In the genomic region with DNA sequence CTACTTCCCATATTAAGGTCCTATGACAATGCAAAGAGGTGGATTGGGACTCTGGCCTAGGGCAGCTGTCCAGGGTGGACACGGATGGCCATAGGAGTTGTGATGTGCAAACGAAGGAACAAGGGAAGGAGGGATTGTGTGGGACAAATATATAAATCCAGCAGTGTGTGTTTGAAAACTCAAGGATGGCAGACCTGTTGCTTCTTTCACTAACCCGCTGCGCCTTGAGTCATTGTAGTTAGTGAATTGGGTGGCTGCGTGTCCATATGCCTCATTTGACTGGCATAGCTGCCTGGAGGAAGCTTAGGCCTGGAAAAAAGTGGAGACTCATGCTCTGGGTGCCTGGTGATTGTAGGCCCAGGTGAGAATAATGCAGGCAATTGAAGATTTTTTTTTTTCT, we compare ENCODE assay signal across 22 cellular contexts.
DNase-seq lines count a peak whose midpoint lies in the region; ATAC-seq, FAIRE-seq and TF ChIP-seq lines count a peak whose summit lies in the region.
"Had no signal": no experiment of that assay in that cellular context is flagged by ENCODE, and none has a peak within 500 bp of the region (broad histone marks: within the 10 kb centered on the region; RNA-seq: fewer than 3 reads in every experiment).

No MANE protein-coding gene starts in this region.

- H3K4me3 ChIP-seq in SK-N-SH (ENCODE audit: low read depth in 2 of 2, low read length in 1 of 2) (no peak overlapping the region), A549 (no peak overlapping the region), vagina (no peak overlapping the region)
- H3K4me3 ChIP-seq: BLaER1, GM23338 had no signal

- H3K9me3 ChIP-seq in SK-N-SH: no peaks in the 10 kb centered on the region
- no peaks in the 10 kb centered on the region for H3K9me3 ChIP-seq in A549
- no peaks in the 10 kb centered on the region for H3K9me3 ChIP-seq in vagina
- H3K9me3 ChIP-seq: BLaER1 had no signal

- intact Hi-C loops in vagina (cut with DNase I): loop anchor here (5.0 to 10.0 kb wide), 2 partner anchors 287 to 355 kb away; no protein-coding TSS in a partner anchor

- WGBS in SK-N-SH (ENCODE audit: low lambda C conversion rate): 63% methylated on average over 5 of the region's 5 CpGs
- WGBS in A549 (ENCODE audit: missing lambda C conversion rate): 73% methylated on average over 4 of the region's 5 CpGs

- FAIRE-seq in A549 (lab: Jason Lieb, UNC): no peak
- FAIRE-seq: GM12892, GM18507, H54, HTR-8/SVneo had no signal

- H3K36me3 ChIP-seq in SK-N-SH (replicated peaks in 1 of 2; ENCODE audit: control insufficient read depth in 1 of 2, insufficient read depth in 2 of 2, low read length in 1 of 2): no peaks in the 10 kb centered on the region
- H3K36me3 ChIP-seq in vagina: no peaks in the 10 kb centered on the region
- H3K36me3 ChIP-seq: BLaER1 had no signal

- DNase-seq in SK-N-SH (no peak), A549 (ENCODE audit: low read depth in 1 of 2, low spot score in 1 of 2) (no peak), ecto neural progenitor cell (ENCODE audit: low spot score) (peak; percentile 19), vagina (ENCODE audit: extremely low spot score in 2 of 2) (no peak), NK-92 (lab: John Stamatoyannopoulos, UW; ENCODE audit: unreplicated experiment) (no peak)
- DNase-seq in activated CD8-positive, alpha-beta memory T cell treated with anti-CD3 and anti-CD28 coated beads, Interleukin-2, amount 50 U/mL, for 4 hours: no peak
- DNase-seq: CD4-positive, alpha-beta memory T cell; DMS153; DMS79; GDM1; HCEC 1CT; HFFc6; IMR-90 had no signal

- TF ChIP-seq EP300 in SK-N-SH (IDR thresholded peaks at IDR 0.05; ENCODE audit: borderline replicate concordance in 1 of 2, low read depth in 1 of 2, low read length in 1 of 2) (no peak), A549 (IDR thresholded peaks at IDR 0.05) (no peak)

- no peaks in the 10 kb centered on the region for H4K20me1 ChIP-seq in SK-N-SH (ENCODE audit: insufficient read depth)
- H4K20me1 ChIP-seq: BLaER1 had no signal

- POLR2A ChIA-PET in SK-N-SH (lab: Yijun Ruan, JAX): no interaction called here
- POLR2A ChIA-PET in A549 (lab: Yijun Ruan, JAX): no interaction called here

- no peak overlapping the region for H3K4me2 ChIP-seq in SK-N-SH
- no peak overlapping the region for H3K4me2 ChIP-seq in A549
- H3K4me2 ChIP-seq: BLaER1, GM23338 had no signal

- no peak for TF ChIP-seq RAD21 in SK-N-SH (IDR thresholded peaks at IDR 0.05; ENCODE audit: low read length)
- no peak for TF ChIP-seq RAD21 in A549 (conservative IDR thresholded peaks at IDR 0.05 in 1 of 2, IDR thresholded peaks at IDR 0.05 in 1 of 2)

- H3K79me2 ChIP-seq in SK-N-SH (ENCODE audit: insufficient read depth): no peaks in the 10 kb centered on the region

- no peak overlapping the region for H2AFZ ChIP-seq in SK-N-SH (ENCODE audit: low read depth)
- H2AFZ ChIP-seq: GM23338 had no signal

- H3K9me2 ChIP-seq in SK-N-SH: no peaks in the 10 kb centered on the region

- H3K27me3 ChIP-seq in SK-N-SH (ENCODE audit: insufficient read depth): no peaks in the 10 kb centered on the region
- H3K27me3 ChIP-seq in vagina: no peaks in the 10 kb centered on the region
- H3K27me3 ChIP-seq: BLaER1 had no signal

- TF ChIP-seq POLR2A in A549 (IDR thresholded peaks at IDR 0.05; ENCODE audit: low read length) (no peak), vagina (IDR thresholded peaks at IDR 0.05) (no peak)

- ATAC-seq in SK-N-SH treated with all-trans-retinoic acid at 6 μM for 48 hours (no peak), A549 (no peak)
- ATAC-seq: GM23338 had no signal

- no peak overlapping the region for H3K27ac ChIP-seq in SK-N-SH (ENCODE audit: low read depth in 2 of 2, low read length in 1 of 2)
- peak overlapping the region; percentile 85; a peak in 5 of 6 replicates for H3K27ac ChIP-seq in A549
- H3K27ac ChIP-seq in vagina: peak overlapping the region; percentile 6
- H3K27ac ChIP-seq: 22Rv1, BLaER1, HL-60 had no signal

- H3K4me1 ChIP-seq in SK-N-SH (ENCODE audit: control insufficient read depth in 1 of 2, insufficient read depth in 2 of 2, low read depth in 1 of 2, low read length in 1 of 2): peaks cover 0 to 24% of the 10 kb centered on the region in 2 experiments; a peak in 3 of 4 replicates
- H3K4me1 ChIP-seq in A549: peaks cover 63% of the 10 kb centered on the region
- H3K4me1 ChIP-seq in vagina: peaks cover 30% of the 10 kb centered on the region

- no peak overlapping the region for H3K9ac ChIP-seq in SK-N-SH
- H3K9ac ChIP-seq: BLaER1 had no signal

- CTCF ChIA-PET in SK-N-SH (lab: Yijun Ruan, JAX): interaction anchor here (0.8 to 3.5 kb wide), 13 partner anchors 10 to 706 kb away, joined by 3 to 20 read pairs (median 8); no protein-coding TSS in a partner anchor
- CTCF ChIA-PET in A549 (lab: Yijun Ruan, JAX): interaction anchor here (0.9 to 4.8 kb wide), 21 partner anchors 10 to 706 kb away, joined by 3 to 35 read pairs (median 7); partner anchors contain the start of gene LRRC49

- TF ChIP-seq CTCF in SK-N-SH (IDR thresholded peaks at IDR 0.05) (no peak), A549 (IDR thresholded peaks at IDR 0.05) (no peak), vagina (IDR thresholded peaks at IDR 0.05) (no peak)

- H3F3A ChIP-seq in SK-N-SH (replicated peaks; ENCODE audit: insufficient read depth): peaks cover 6% of the 10 kb centered on the region

TF ChIP-seq in SK-N-SH treated with all-trans-retinoic acid at 6 μM for 48 hours, 23 proteins besides CTCF, POLR2A, EP300 and RAD21:
- no peak for TF ChIP-seq BACH2 (CRISPR knock-in tag; IDR thresholded peaks at IDR 0.05; ENCODE audit: borderline replicate concordance)
- no peak for TF ChIP-seq SNAI2 (CRISPR knock-in tag; IDR thresholded peaks at IDR 0.05)
- TF ChIP-seq, protein P1, sequence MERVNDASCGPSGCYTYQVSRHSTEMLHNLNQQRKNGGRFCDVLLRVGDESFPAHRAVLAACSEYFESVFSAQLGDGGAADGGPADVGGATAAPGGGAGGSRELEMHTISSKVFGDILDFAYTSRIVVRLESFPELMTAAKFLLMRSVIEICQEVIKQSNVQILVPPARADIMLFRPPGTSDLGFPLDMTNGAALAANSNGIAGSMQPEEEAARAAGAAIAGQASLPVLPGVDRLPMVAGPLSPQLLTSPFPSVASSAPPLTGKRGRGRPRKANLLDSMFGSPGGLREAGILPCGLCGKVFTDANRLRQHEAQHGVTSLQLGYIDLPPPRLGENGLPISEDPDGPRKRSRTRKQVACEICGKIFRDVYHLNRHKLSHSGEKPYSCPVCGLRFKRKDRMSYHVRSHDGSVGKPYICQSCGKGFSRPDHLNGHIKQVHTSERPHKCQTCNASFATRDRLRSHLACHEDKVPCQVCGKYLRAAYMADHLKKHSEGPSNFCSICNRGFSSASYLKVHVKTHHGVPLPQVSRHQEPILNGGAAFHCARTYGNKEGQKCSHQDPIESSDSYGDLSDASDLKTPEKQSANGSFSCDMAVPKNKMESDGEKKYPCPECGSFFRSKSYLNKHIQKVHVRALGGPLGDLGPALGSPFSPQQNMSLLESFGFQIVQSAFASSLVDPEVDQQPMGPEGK (CRISPR knock-in tag; IDR thresholded peaks at IDR 0.05; ENCODE audit: borderline replicate concordance): no peak
- no peak for TF ChIP-seq ZC3H10 (CRISPR knock-in tag; IDR thresholded peaks at IDR 0.05)
- no peak for TF ChIP-seq RARB (CRISPR knock-in tag; IDR thresholded peaks at IDR 0.05)
- no peak for TF ChIP-seq ZNF8 (CRISPR knock-in tag; IDR thresholded peaks at IDR 0.05)
- no peak for TF ChIP-seq ARNTL (CRISPR knock-in tag; IDR thresholded peaks at IDR 0.05; ENCODE audit: borderline replicate concordance, low read depth)
- TF ChIP-seq GLIS3 (CRISPR knock-in tag; IDR thresholded peaks at IDR 0.05): no peak
- TF ChIP-seq OSR1 (CRISPR knock-in tag; IDR thresholded peaks at IDR 0.05): no peak
- no peak for TF ChIP-seq ZNF70 (CRISPR knock-in tag; IDR thresholded peaks at IDR 0.05)
TF ChIP-seq in SK-N-SH treated with all-trans-retinoic acid at 6 μM for 48 hours: peak in this region for 0.

TF ChIP-seq in A549, 52 proteins besides CTCF, POLR2A, EP300 and RAD21:
- no peak for TF ChIP-seq JUNB (IDR thresholded peaks at IDR 0.05)
- TF ChIP-seq SMC3 (IDR thresholded peaks at IDR 0.05): no peak
- TF ChIP-seq CEBPB (IDR thresholded peaks at IDR 0.05): no peak
- no peak for TF ChIP-seq ZC3H11A (IDR thresholded peaks at IDR 0.05)
- TF ChIP-seq MAFK (IDR thresholded peaks at IDR 0.05; ENCODE audit: partially characterized antibody): no peak
- TF ChIP-seq RARB (CRISPR knock-in tag; IDR thresholded peaks at IDR 0.05): no peak
- TF ChIP-seq RFX5 (IDR thresholded peaks at IDR 0.05): no peak
- no peak for TF ChIP-seq ZFP36 (IDR thresholded peaks at IDR 0.05; ENCODE audit: borderline replicate concordance, partially characterized antibody)
- no peak for TF ChIP-seq NR3C1 (IDR thresholded peaks at IDR 0.05)
- no peak for TF ChIP-seq KDM5A (IDR thresholded peaks at IDR 0.05)
- no peak for TF ChIP-seq FOSL2 (IDR thresholded peaks at IDR 0.05)
- no peak for TF ChIP-seq FOSL2 (CRISPR knock-in tag; IDR thresholded peaks at IDR 0.05)
- no peak for TF ChIP-seq EHMT2 (IDR thresholded peaks at IDR 0.05; ENCODE audit: low read depth)
- TF ChIP-seq HEYL (CRISPR knock-in tag; IDR thresholded peaks at IDR 0.05): no peak
- no peak for TF ChIP-seq HOXA7 (CRISPR knock-in tag; IDR thresholded peaks at IDR 0.05)
- no peak for TF ChIP-seq NPAS2 (CRISPR knock-in tag; IDR thresholded peaks at IDR 0.05; ENCODE audit: borderline replicate concordance)
- TF ChIP-seq RCOR1 (IDR thresholded peaks at IDR 0.05; ENCODE audit: low read depth, low read length): no peak
- TF ChIP-seq SREBF2 (IDR thresholded peaks at IDR 0.05): no peak
- TF ChIP-seq MAX (IDR thresholded peaks at IDR 0.05): no peak
- no peak for TF ChIP-seq RNF2 (IDR thresholded peaks at IDR 0.05; ENCODE audit: borderline replicate concordance, low read depth)
- TF ChIP-seq FOSB (CRISPR knock-in tag; IDR thresholded peaks at IDR 0.05): no peak

Comparison
In these comparisons a context has a peak if more than half of its experiments do, and no peak if none do; other contexts are left out.
1. H3K27ac ChIP-seq: peak in A549 (2 of 2) and vagina (single experiment); none in SK-N-SH (0 of 2).
2. Of the 12 proteins assayed by ChIP-seq in both A549 and SK-N-SH: peak only in A549: none; only in SK-N-SH: REST; in both: none; in neither: 11.